Comparison of ENCODE assay signal across 29 cellular contexts in genomic region chr4:81196126-81196650, GRCh38.
"Had no signal": no experiment of that assay in that cellular context is flagged by ENCODE, and none has a peak within 500 bp of the region (broad histone marks: within the 10 kb centered on the region; RNA-seq: fewer than 3 reads in every experiment).

No MANE protein-coding gene starts in this region.

- H3K27ac ChIP-seq: brain microvascular endothelial cell, KMS-11, RWPE1, SJSA1 had no signal

- H3K9me3 ChIP-seq: SJSA1 had no signal

- H3K4me2 ChIP-seq: KMS-11 had no signal

- H3K9ac ChIP-seq: KMS-11 had no signal

- ATAC-seq: activated T-helper 17 cell treated with anti-CD3 and anti-CD28 coated beads, Interleukin-2, amount 50 U/mL, for 72 hours; Panc1; SK-N-SH treated with all-trans-retinoic acid at 6 μM for 48 hours; WTC11 had no signal

- H3K4me3 ChIP-seq: SJSA1 had no signal

- DNase-seq: activated CD4-positive, alpha-beta T cell treated with anti-CD3 and anti-CD28 coated beads, Interleukin-2, amount 10 ng/mL, durations not matched to agents 24 days and 14 days; activated CD4-positive, alpha-beta T cell treated with anti-CD3 and anti-CD28 coated beads, Interleukin-2, amount 50 U/mL, for 48 hours; activated CD4-positive, CD25-positive, alpha-beta regulatory T cell treated with anti-CD3 and anti-CD28 coated beads, Interleukin-2, amount 50 U/mL, for 72 hours; activated gamma-delta T cell treated with Interleukin-2 at 50 U/mL for 16 hours; activated naive CD4-positive, alpha-beta T cell treated with anti-CD3 and anti-CD28 coated beads, Interleukin-2, amount 10 ng/mL, durations not matched to agents 7 days and 5 days; activated naive CD8-positive, alpha-beta T cell treated with anti-CD3 and anti-CD28 coated beads for 36 hours; activated T-cell treated with anti-CD3 and anti-CD28 coated beads for 4 hours; activated T-cell treated with anti-CD3 and anti-CD28 coated beads, Interleukin-2, amount 50 U/mL, for 48 hours; brain microvascular endothelial cell; caudate nucleus; MV-4-11; NCI-H1092 treated with DMSO at 0.1 percent for 48 hours; NCI-H1417 treated with DMSO at 0.1 percent for 48 hours; NCI-H1694; NCI-H2029 treated with DMSO at 0.1 percent for 48 hours; NCI-H345; NCI-H510A; NCI-H526 treated with DMSO at 0.1 percent for 48 hours; NCI-H82; NK-92 treated with Interleukin-12 subunit alpha and Interleukin-12 subunit beta, amount 100 ng/mL, for 24 hours; OCI-M1; SHP77 had no signal

- H3K27me3 ChIP-seq: brain microvascular endothelial cell, SJSA1 had no signal

- H3K36me3 ChIP-seq: brain microvascular endothelial cell, SJSA1 had no signal
